ENCODE assay signal across 8 cellular contexts in the genomic region with DNA sequence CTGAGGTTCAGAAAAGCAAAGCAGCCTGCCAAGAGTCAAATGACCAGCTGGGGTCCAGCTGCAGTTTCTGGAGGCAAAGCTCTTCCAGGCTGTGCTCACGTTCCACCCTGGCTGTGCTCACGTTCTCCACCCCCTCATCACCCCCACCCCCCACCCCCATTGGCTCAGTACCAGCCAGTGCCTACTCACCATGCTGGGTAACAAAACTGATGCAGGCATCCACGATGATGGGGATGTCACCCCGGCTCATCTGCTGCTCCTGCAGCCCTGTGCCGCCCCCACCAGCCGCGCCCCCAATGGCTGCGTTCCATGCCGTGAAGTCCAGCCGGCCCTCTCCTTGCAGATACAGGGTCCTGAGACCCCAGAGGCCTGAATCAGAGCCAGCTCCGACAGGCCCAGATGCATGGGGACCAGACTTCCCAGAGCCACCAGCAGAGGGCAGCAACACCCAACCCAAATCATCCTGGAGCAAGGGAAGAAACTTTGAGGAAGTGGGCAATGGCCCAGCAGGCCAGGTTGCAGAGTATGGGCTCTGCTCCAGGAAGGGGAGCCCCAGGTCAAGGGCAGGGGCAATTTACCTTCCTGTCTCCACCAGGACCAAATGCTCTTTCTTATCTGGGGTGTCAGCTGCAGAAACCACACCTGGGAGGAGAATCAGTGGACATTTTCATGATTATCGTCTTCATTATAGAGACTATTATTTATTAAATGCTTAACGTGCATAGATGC. TPM values are rescaled to one million over a fixed set of nuclear protein-coding genes. Genes with fewer than 3 reads are reported as not detected.
A peak's percentile ranks its signal among the peaks of the same experiment; 100 is the strongest.
DNase-seq lines count a peak whose midpoint lies in the region; ATAC-seq, FAIRE-seq and TF ChIP-seq lines count a peak whose summit lies in the region.

No MANE protein-coding gene starts in this region.

- TF ChIP-seq CTCF in D721Med (IDR thresholded peaks at IDR 0.05; ENCODE audit: insufficient read depth, missing control alignments) (peak; percentile 85), OCI-LY7 (conservative IDR thresholded peaks at IDR 0.05; ENCODE audit: low read length) (peak; percentile 96), fibroblast of lung (conservative IDR thresholded peaks at IDR 0.05 in 1 of 2, IDR thresholded peaks at IDR 0.05 in 1 of 2; ENCODE audit: low read depth in 1 of 2, low read length in 2 of 2) (peak; percentile 87 to 96), neutrophil (IDR thresholded peaks at IDR 0.05) (peak; percentile 95), testis (IDR thresholded peaks at IDR 0.05) (peak; percentile 76 to 88 (median 79))

- CTCF ChIA-PET in OCI-LY7 (lab: Charles Lee; ENCODE audit: unreplicated experiment) = interaction anchor here (0.6 to 1.2 kb wide), 4 partner anchors 16 to 296 kb away, joined by 3 read pairs; no protein-coding TSS in a partner anchor

- no peaks in the 10 kb centered on the region for H4K20me1 ChIP-seq in OCI-LY7 (ENCODE audit: insufficient read depth, low read length)
- H4K20me1 ChIP-seq in fibroblast of lung (ENCODE audit: control insufficient read depth, extremely low read depth, insufficient read depth, low read length) = no peaks in the 10 kb centered on the region

- WGBS in testis, 2 donors = 40 to 58% methylated on average over 13 of the region's 13 CpGs

- no peak for TF ChIP-seq POLR2A in testis (IDR thresholded peaks at IDR 0.05)

- no peaks in the 10 kb centered on the region for H3K9me2 ChIP-seq in OCI-LY7 (ENCODE audit: insufficient read depth, low read length)

- H3K4me1 ChIP-seq in OCI-LY7 (ENCODE audit: insufficient read depth, low read length, poor library complexity, severe bottlenecking) (no peaks in the 10 kb centered on the region), fibroblast of lung (ENCODE audit: control insufficient read depth, extremely low read depth, insufficient read depth, low read length) (no peaks in the 10 kb centered on the region), neutrophil (ENCODE audit: control insufficient read depth in 1 of 2, insufficient read depth in 1 of 2, low read depth in 1 of 2, low read length in 1 of 2) (peaks cover 8 to 10% of the 10 kb centered on the region in 2 experiments), testis (peaks cover 8% of the 10 kb centered on the region)

- POLR2A ChIA-PET in OCI-LY7 (lab: Charles Lee) = interaction anchor here (0.7 kb wide), 1 partner anchor 471 kb away, joined by 3 read pairs; no protein-coding TSS in a partner anchor

- DNase-seq in D721Med (ENCODE audit: insufficient read length, low spot score) (peak; percentile 64), OCI-LY7 (ENCODE audit: low spot score) (peak; percentile 80), activated T-cell treated with anti-CD3 and anti-CD28 coated beads for 48 hours (ENCODE audit: low read depth) (peak; percentile 65), fibroblast of lung (ENCODE audit: low read depth in 2 of 2) (peak; percentile 44 to 67), testis (peak; percentile 82)

- no peak for FAIRE-seq in D721Med (lab: Jason Lieb, UNC)

- H3K27me3 ChIP-seq in fibroblast of lung (ENCODE audit: control insufficient read depth, insufficient read depth, low read length) (no peaks in the 10 kb centered on the region), neutrophil (no peaks in the 10 kb centered on the region), testis (no peaks in the 10 kb centered on the region)

- H3K9ac ChIP-seq in fibroblast of lung (ENCODE audit: insufficient read depth, low read length) = no peak overlapping the region

- H3K4me3 ChIP-seq in OCI-LY7 (ENCODE audit: low read depth, low read length, poor library complexity, severe bottlenecking) (no peak overlapping the region), fibroblast of lung (replicated peaks in 1 of 4; ENCODE audit: control extremely low read depth in 1 of 4, insufficient read depth in 1 of 4, low read depth in 3 of 4, low read length in 4 of 4) (no peak overlapping the region), neutrophil (ENCODE audit: low read depth in 1 of 2, low read length in 1 of 2) (no peak overlapping the region), testis (no peak overlapping the region)

- no peaks in the 10 kb centered on the region for H3K9me3 ChIP-seq in OCI-LY7 (ENCODE audit: low read length)
- H3K9me3 ChIP-seq in fibroblast of lung (ENCODE audit: control insufficient read depth, insufficient read depth, low read depth, low read length) = no peaks in the 10 kb centered on the region
- no peaks in the 10 kb centered on the region for H3K9me3 ChIP-seq in neutrophil
- H3K9me3 ChIP-seq in testis = no peaks in the 10 kb centered on the region

- H3K36me3 ChIP-seq in OCI-LY7 (ENCODE audit: insufficient read depth, low read length) = no peaks in the 10 kb centered on the region
- no peaks in the 10 kb centered on the region for H3K36me3 ChIP-seq in fibroblast of lung (ENCODE audit: control insufficient read depth, insufficient read depth, low read length)
- H3K36me3 ChIP-seq in neutrophil = peaks cover 94% of the 10 kb centered on the region
- no peaks in the 10 kb centered on the region for H3K36me3 ChIP-seq in testis (ENCODE audit: low read depth, missing control alignments)

- intact Hi-C loops in OCI-LY7 (cut with micrococcal nuclease; ENCODE audit: unreplicated experiment) (loop anchor here (1.0 kb wide), 2 partner anchors 214 to 295 kb away; no protein-coding TSS in a partner anchor), testis (cut with DNase I; ENCODE audit: low total_unique reads) (no loop called here)

- H3K4me2 ChIP-seq in OCI-LY7 (ENCODE audit: low read length) (no peak overlapping the region), fibroblast of lung (ENCODE audit: extremely low read depth, insufficient read depth, low read length) (no peak overlapping the region)

- H3K79me2 ChIP-seq in OCI-LY7 (ENCODE audit: insufficient read depth, low read depth, low read length) (no peaks in the 10 kb centered on the region), fibroblast of lung (ENCODE audit: control insufficient read depth, insufficient read depth, low read length) (no peaks in the 10 kb centered on the region)

- ATAC-seq in GM19452 (IDR thresholded peaks at IDR 0.05; ENCODE audit: unreplicated experiment) (peak; percentile 99), HG03469 (IDR thresholded peaks at IDR 0.05; ENCODE audit: unreplicated experiment) (peak; percentile 73)

- no TSS peak for BruUV-seq in OCI-LY7 (replicated peaks; lab: Mats Ljungman, UMichigan)

- H2AFZ ChIP-seq in OCI-LY7 (ENCODE audit: low read length) (peak overlapping the region; percentile 74; the same call in 1 of the 2 replicates), fibroblast of lung (ENCODE audit: low read length) (no peak overlapping the region)

- H3K27ac ChIP-seq in OCI-LY7 (ENCODE audit: low read depth, low read length, poor library complexity, severe bottlenecking) (no peak overlapping the region), fibroblast of lung (ENCODE audit: insufficient read depth, low read length) (no peak overlapping the region), neutrophil (peak overlapping the region; percentile 30), testis (no peak overlapping the region)

RNA-seq across cellular contexts. Expression of gene FCHSD1, which starts 13.7 kb away (rescaled TPM):
- 31.9 and 49.0 TPM in 2 replicates for total RNA-seq in OCI-LY7 (2014; rRNA removed; shearing (Covaris generic))
- total RNA-seq in OCI-LY7 (2022) = 55.3 and 60.8 TPM in 2 replicates
- total RNA-seq in fibroblast of lung = 15.4 and 25.6 TPM in 2 replicates
- polyA plus RNA-seq in fibroblast of lung = 13.5 and 19.1 TPM in 2 replicates
- polyA plus RNA-seq in fibroblast of lung (2012) = 18.9 and 21.1 TPM in 2 replicates
- 17.7 and 18.3 TPM in 2 replicates for polyA minus RNA-seq in fibroblast of lung (ENCODE audit: low replicate concordance)
- 10 to 100 TPM; 19.3 to 21.3 TPM for total RNA-seq in testis
- 12.9 TPM for polyA plus RNA-seq in testis (ENCODE audit: insufficient read depth, low read depth, low replicate concordance)

RNA-seq across cellular contexts. Expression of gene ARAP3, which starts 17.1 kb away (rescaled TPM):
- not detected in 2 replicates for total RNA-seq in OCI-LY7 (2014; rRNA removed; shearing (Covaris generic))
- total RNA-seq in OCI-LY7 (2022) = not detected in 2 replicates
- 2.6 and 3.8 TPM in 2 replicates for total RNA-seq in fibroblast of lung
- 2.5 and 2.9 TPM in 2 replicates for polyA plus RNA-seq in fibroblast of lung
- 5.2 and 6.8 TPM in 2 replicates for polyA plus RNA-seq in fibroblast of lung (2012)
- 11.4 and 25.4 TPM in 2 replicates for polyA minus RNA-seq in fibroblast of lung (ENCODE audit: low replicate concordance)
- 1 to 10 TPM; 4.0 to 4.1 TPM for total RNA-seq in testis
- polyA plus RNA-seq in testis (ENCODE audit: insufficient read depth, low read depth, low replicate concordance) = 4.8 TPM

RNA-seq across cellular contexts. Expression of gene RELL2, which starts 28.1 kb away (rescaled TPM):
- total RNA-seq in OCI-LY7 (2014; rRNA removed; shearing (Covaris generic)) = 28.0 and 29.8 TPM in 2 replicates
- 37.9 and 43.1 TPM in 2 replicates for total RNA-seq in OCI-LY7 (2022)
- 2.6 and 3.0 TPM in 2 replicates for total RNA-seq in fibroblast of lung
- 3.7 and 4.0 TPM in 2 replicates for polyA plus RNA-seq in fibroblast of lung
- 2.4 and 3.0 TPM in 2 replicates for polyA plus RNA-seq in fibroblast of lung (2012)
- 1.0 and 3.5 TPM in 2 replicates for polyA minus RNA-seq in fibroblast of lung (ENCODE audit: low replicate concordance)
- 10 to 100 TPM; 11.3 to 17.0 TPM for total RNA-seq in testis
- 8.6 TPM for polyA plus RNA-seq in testis (ENCODE audit: insufficient read depth, low read depth, low replicate concordance)

RNA-seq across cellular contexts. Expression of gene HDAC3, which starts 28.2 kb away (rescaled TPM):
- 78.8 and 85.4 TPM in 2 replicates for total RNA-seq in OCI-LY7 (2014; rRNA removed; shearing (Covaris generic))
- total RNA-seq in OCI-LY7 (2022) (83.6 and 85.3 TPM in 2 replicates), fibroblast of lung (45.7 and 56.8 TPM in 2 replicates), testis (10 to 100 TPM; 63.9 to 76.5 TPM)
- polyA plus RNA-seq in fibroblast of lung (67.9 and 69.6 TPM in 2 replicates), testis (ENCODE audit: insufficient read depth, low read depth, low replicate concordance) (57.3 TPM)
- 44.2 and 46.9 TPM in 2 replicates for polyA plus RNA-seq in fibroblast of lung (2012)
- polyA minus RNA-seq in fibroblast of lung (ENCODE audit: low replicate concordance) = 90.6 and 135 TPM in 2 replicates

RNA-seq across cellular contexts. Expression of gene DIAPH1, which starts 46.1 kb away (rescaled TPM):
- total RNA-seq in OCI-LY7 (2014; rRNA removed; shearing (Covaris generic)) = 64.9 and 78.8 TPM in 2 replicates
- 143 and 174 TPM in 2 replicates for total RNA-seq in OCI-LY7 (2022)
- 17.2 and 21.1 TPM in 2 replicates for total RNA-seq in fibroblast of lung
- 30.9 and 59.5 TPM in 2 replicates for polyA plus RNA-seq in fibroblast of lung
- polyA plus RNA-seq in fibroblast of lung (2012) = 41.4 and 57.3 TPM in 2 replicates
- polyA minus RNA-seq in fibroblast of lung (ENCODE audit: low replicate concordance) = 127 and 180 TPM in 2 replicates
- total RNA-seq in testis = 10 to 100 TPM; 53.7 to 58.2 TPM
- 77.5 TPM for polyA plus RNA-seq in testis (ENCODE audit: insufficient read depth, low read depth, low replicate concordance)
